Comparison of ENCODE assay signal across 8 cellular contexts in genomic region chr7:138738551-138739335, GRCh38. TPM values are rescaled to one million over a fixed set of nuclear protein-coding genes. Genes with fewer than 3 reads are reported as not detected.
DNase-seq lines count a peak whose midpoint lies in the region; ATAC-seq and TF ChIP-seq lines count a peak whose summit lies in the region.

No MANE protein-coding gene starts in this region.

- peak; percentile 92 for TF ChIP-seq CTCF in BJ (IDR thresholded peaks at IDR 0.05; ENCODE audit: insufficient read depth, low read depth, low read length)
- TF ChIP-seq CTCF in colonic mucosa (IDR thresholded peaks at IDR 0.05): peak; percentile 79
- peak; percentile 96 for TF ChIP-seq CTCF in liver (IDR thresholded peaks at IDR 0.05; ENCODE audit: low read depth, low read length, missing input control)

- peak; percentile 98 to 100 for TF ChIP-seq RAD21 in liver (IDR thresholded peaks at IDR 0.05)

- DNase-seq in BJ (ENCODE audit: low read depth) (peak; percentile 26), NCI-H526 (lab: John Stamatoyannopoulos, UW) (peak; percentile 84 to 94), colonic mucosa (peak; percentile 88)
- peak; percentile 87 for DNase-seq in activated CD4-positive, alpha-beta T cell treated with anti-CD3 and anti-CD28 coated beads for 48 hours
- peak; percentile 59 to 80 (median 70) for DNase-seq in stimulated activated CD4-positive, alpha-beta T cell treated with anti-CD3 and anti-CD28 coated beads, TNF-alpha, amount 100 ng/mL, for 24 hours (ENCODE audit: low read depth in 3 of 3)

- WGBS in liver: 19% methylated on average over 14 of the region's 14 CpGs

- H3K4me3 ChIP-seq in BJ (ENCODE audit: low read depth, low read length) (no peak overlapping the region), colonic mucosa (no peak overlapping the region), liver (ENCODE audit: low read depth in 1 of 3, low read length in 3 of 3) (peak overlapping the region; percentile 42 to 46 (median 44))

- H3K4me1 ChIP-seq in colonic mucosa (no peaks in the 10 kb centered on the region), liver (ENCODE audit: control insufficient read depth in 4 of 4, insufficient read depth in 4 of 4, low read length in 3 of 4) (peaks cover 0 to 11% (median 2%) of the 10 kb centered on the region in 4 donors)

- H3K36me3 ChIP-seq in BJ (ENCODE audit: control insufficient read depth, insufficient read depth, low read length): no peaks in the 10 kb centered on the region
- H3K36me3 ChIP-seq in colonic mucosa: no peaks in the 10 kb centered on the region
- no peaks in the 10 kb centered on the region for H3K36me3 ChIP-seq in liver (ENCODE audit: control insufficient read depth in 4 of 4, insufficient read depth in 3 of 4, low read depth in 1 of 4, low read length in 3 of 4)

- H3K9me3 ChIP-seq in colonic mucosa: no peaks in the 10 kb centered on the region
- no peaks in the 10 kb centered on the region for H3K9me3 ChIP-seq in liver (ENCODE audit: control insufficient read depth in 4 of 4, low read length in 3 of 4)

- H3K9ac ChIP-seq in colonic mucosa (ENCODE audit: low read depth in 2 of 2, low read length in 2 of 2): no peak overlapping the region
- H3K9ac ChIP-seq in liver (ENCODE audit: low read depth in 1 of 2, low read length in 2 of 2): peak overlapping the region in 1 of 2 donors; percentile 36

- intact Hi-C loops in colonic mucosa (cut with DNase I): loop anchor here (2.0 to 10.0 kb wide), 2 partner anchors 578 to 834 kb away; no protein-coding TSS in a partner anchor

- H3K27me3 ChIP-seq in BJ (ENCODE audit: control insufficient read depth, insufficient read depth, low read length) (no peaks in the 10 kb centered on the region), colonic mucosa (no peaks in the 10 kb centered on the region), liver (ENCODE audit: control insufficient read depth in 4 of 4, insufficient read depth in 4 of 4, low read length in 3 of 4) (no peaks in the 10 kb centered on the region)

- POLR2A ChIA-PET in BJ (lab: Charles Lee): interaction anchor here (0.5 kb wide), 1 partner anchor 1133 kb away, joined by 3 read pairs; no protein-coding TSS in a partner anchor

- CTCF ChIA-PET in BJ (lab: Yijun Ruan, JAX): interaction anchor here (0.6 to 2.5 kb wide), 25 partner anchors 9 to 835 kb away, joined by 3 to 29 read pairs (median 3); no protein-coding TSS in a partner anchor

- ATAC-seq in GM19324 (IDR thresholded peaks at IDR 0.05; ENCODE audit: low FRiP score, unreplicated experiment) (peak; percentile 73), HG03520 (IDR thresholded peaks at IDR 0.05; ENCODE audit: unreplicated experiment) (peak; percentile 86)

- H3K27ac ChIP-seq in colonic mucosa (no peak overlapping the region), liver (ENCODE audit: low read depth in 1 of 2, low read length in 2 of 2) (peak overlapping the region in 1 of 2 donors; percentile 15)

TF ChIP-seq in liver, 16 proteins besides CTCF, POLR2A, EP300 and RAD21:
- TF ChIP-seq YY1 (IDR thresholded peaks at IDR 0.05): peak; percentile 70
- TF ChIP-seq RXRA (IDR thresholded peaks at IDR 0.05): peak in 1 of 2 donors; percentile 26
- no peak for TF ChIP-seq EGR1 (IDR thresholded peaks at IDR 0.05; ENCODE audit: low read depth in 2 of 2)
- no peak for TF ChIP-seq TAF1 (conservative IDR thresholded peaks at IDR 0.05)
- TF ChIP-seq FOXA1 (IDR thresholded peaks at IDR 0.05): peak; percentile 47
- peak in 1 of 2 donors; percentile 16 for TF ChIP-seq HNF4A (conservative IDR thresholded peaks at IDR 0.05)

RNA-seq across cellular contexts. Expression of gene SVOPL, which starts 37.6 kb away (rescaled TPM):
- not detected in 2 replicates for polyA plus RNA-seq in BJ (2011; rRNA removed)
- not detected in 2 replicates for polyA minus RNA-seq in BJ (2011; rRNA and poly(A)+ RNA removed)
- total RNA-seq in colonic mucosa: under 1 TPM; 0.58 to 0.62 TPM
- total RNA-seq in liver: under 1 TPM in 1 of 2 donors, not detected in 1; 0.33 TPM
- not detected for polyA plus RNA-seq in liver

RNA-seq across cellular contexts. Expression of gene TMEM213, which starts 59.1 kb away (rescaled TPM):
- not detected in 2 replicates for polyA plus RNA-seq in BJ (2011; rRNA removed)
- polyA minus RNA-seq in BJ (2011; rRNA and poly(A)+ RNA removed): not detected in 2 replicates
- total RNA-seq in colonic mucosa: not detected
- total RNA-seq in liver: not detected
- polyA plus RNA-seq in liver: not detected

RNA-seq across cellular contexts. Expression of gene ATP6V0A4, which starts 59.3 kb away (rescaled TPM):
- polyA plus RNA-seq in BJ (2011; rRNA removed) (0.06 and 0.07 TPM in 2 replicates), liver (not detected)
- 0.14 TPM in 1 of 2 replicates, not detected in the other for polyA minus RNA-seq in BJ (2011; rRNA and poly(A)+ RNA removed)
- total RNA-seq in colonic mucosa (not detected), liver (not detected)

Comparison
In these comparisons a context has a peak if more than half of its experiments do, and no peak if none do; other contexts are left out.
1. DNase-seq: peak in every context shown above with its lines; median percentile 89 in NCI-H526; 88 in colonic mucosa; 87 in activated CD4-positive, alpha-beta T cell treated with anti-CD3 and anti-CD28 coated beads for 48 hours; 70 in stimulated activated CD4-positive, alpha-beta T cell treated with anti-CD3 and anti-CD28 coated beads, TNF-alpha, amount 100 ng/mL, for 24 hours; 26 in BJ.
2. H3K4me3 ChIP-seq: peak in liver (3 of 3); none in BJ (single experiment) and colonic mucosa (single experiment).
3. Peak in every context shown above with its lines, with median percentiles within 50 percentile points of each other: CTCF ChIP-seq.